In the genomic region with DNA sequence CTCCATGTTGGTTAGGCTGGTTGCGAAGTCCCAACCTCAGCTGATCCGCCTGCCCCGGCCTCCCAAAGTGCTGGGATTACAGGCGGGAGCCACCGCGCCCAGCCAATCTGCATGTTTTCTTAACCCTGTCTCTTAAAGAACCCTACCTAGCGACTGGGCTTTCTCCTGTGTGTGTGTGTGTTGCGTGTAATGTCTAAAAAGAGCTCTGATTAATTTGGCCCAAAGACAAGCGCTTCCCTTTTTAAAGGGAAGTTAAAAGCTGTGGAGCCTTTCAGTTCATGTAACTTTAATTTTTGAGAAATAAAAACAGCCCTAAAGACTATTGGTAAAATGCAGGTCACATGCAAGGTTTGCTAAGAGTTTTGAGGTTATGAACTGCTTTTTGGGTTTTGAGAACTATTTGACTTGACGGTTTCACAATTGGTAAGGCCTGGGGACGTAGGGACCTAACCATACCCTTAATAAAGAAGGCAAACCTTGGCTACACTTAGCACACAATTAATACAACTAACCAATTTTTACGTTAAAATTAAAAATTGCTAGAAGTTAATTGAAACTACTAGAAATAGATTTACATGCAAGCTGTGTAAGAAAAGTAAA, we compare ENCODE assay signal across 1 cellular context.
TF ChIP-seq lines count a peak whose summit lies in the region.

No MANE protein-coding gene starts in this region.

TF ChIP-seq in HCT116, 20 proteins besides CTCF, POLR2A, EP300 and RAD21 (continued from another document):
- TF ChIP-seq MAX (IDR thresholded peaks at IDR 0.05) (no peak), EZH2phosphoT487 (IDR thresholded peaks at IDR 0.05; ENCODE audit: borderline replicate concordance) (no peak), SRF (IDR thresholded peaks at IDR 0.05; ENCODE audit: low read depth) (no peak), ZNF274 (IDR thresholded peaks at IDR 0.05; ENCODE audit: low read depth, low read length) (no peak), JUND (IDR thresholded peaks at IDR 0.05) (no peak)
- TF ChIP-seq, protein P1, sequence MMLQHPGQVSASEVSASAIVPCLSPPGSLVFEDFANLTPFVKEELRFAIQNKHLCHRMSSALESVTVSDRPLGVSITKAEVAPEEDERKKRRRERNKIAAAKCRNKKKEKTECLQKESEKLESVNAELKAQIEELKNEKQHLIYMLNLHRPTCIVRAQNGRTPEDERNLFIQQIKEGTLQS (IDR thresholded peaks at IDR 0.05): no peak
